In the genomic region with DNA sequence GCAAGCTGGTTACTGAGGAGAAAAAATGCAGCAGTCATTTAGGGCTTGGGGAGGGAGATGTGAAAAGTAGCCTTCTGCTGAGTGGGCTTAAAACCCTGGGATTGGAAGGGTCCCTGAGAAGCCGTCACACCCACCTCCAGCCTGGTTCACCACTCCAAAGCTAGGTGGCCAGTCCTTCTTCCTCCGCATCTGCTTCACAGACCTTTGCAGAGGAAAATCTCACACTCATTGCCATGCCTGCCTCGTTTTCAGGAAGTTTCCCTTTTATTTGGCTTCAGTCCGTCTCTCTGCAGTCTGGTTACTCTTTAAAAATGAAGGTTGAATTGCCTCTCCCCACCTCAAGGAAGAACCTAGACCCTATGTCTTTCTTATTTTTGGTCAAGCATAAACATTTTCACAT, we compare ENCODE assay signal across 2 cellular contexts.
A peak's percentile ranks its signal among the peaks of the same experiment; 100 is the strongest.
TF ChIP-seq lines count a peak whose summit lies in the region.

No MANE protein-coding gene starts in this region.

TF ChIP-seq in HepG2, 621 proteins besides CTCF, POLR2A, EP300 and RAD21:
- TF ChIP-seq, protein P1, sequence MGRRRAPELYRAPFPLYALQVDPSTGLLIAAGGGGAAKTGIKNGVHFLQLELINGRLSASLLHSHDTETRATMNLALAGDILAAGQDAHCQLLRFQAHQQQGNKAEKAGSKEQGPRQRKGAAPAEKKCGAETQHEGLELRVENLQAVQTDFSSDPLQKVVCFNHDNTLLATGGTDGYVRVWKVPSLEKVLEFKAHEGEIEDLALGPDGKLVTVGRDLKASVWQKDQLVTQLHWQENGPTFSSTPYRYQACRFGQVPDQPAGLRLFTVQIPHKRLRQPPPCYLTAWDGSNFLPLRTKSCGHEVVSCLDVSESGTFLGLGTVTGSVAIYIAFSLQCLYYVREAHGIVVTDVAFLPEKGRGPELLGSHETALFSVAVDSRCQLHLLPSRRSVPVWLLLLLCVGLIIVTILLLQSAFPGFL (CRISPR knock-in tag; IDR thresholded peaks at IDR 0.05) = no peak
- TF ChIP-seq ISX (CRISPR knock-in tag; conservative IDR thresholded peaks at IDR 0.05) (no peak), MAFK (conservative IDR thresholded peaks at IDR 0.05 in 1 of 2, IDR thresholded peaks at IDR 0.05 in 1 of 2; ENCODE audit: low read length in 2 of 2) (peak in 1 of 2 experiments; percentile 30; a peak in 1 of 4 replicates)
- TF ChIP-seq, protein P2, sequence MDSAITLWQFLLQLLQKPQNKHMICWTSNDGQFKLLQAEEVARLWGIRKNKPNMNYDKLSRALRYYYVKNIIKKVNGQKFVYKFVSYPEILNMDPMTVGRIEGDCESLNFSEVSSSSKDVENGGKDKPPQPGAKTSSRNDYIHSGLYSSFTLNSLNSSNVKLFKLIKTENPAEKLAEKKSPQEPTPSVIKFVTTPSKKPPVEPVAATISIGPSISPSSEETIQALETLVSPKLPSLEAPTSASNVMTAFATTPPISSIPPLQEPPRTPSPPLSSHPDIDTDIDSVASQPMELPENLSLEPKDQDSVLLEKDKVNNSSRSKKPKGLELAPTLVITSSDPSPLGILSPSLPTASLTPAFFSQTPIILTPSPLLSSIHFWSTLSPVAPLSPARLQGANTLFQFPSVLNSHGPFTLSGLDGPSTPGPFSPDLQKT (CRISPR knock-in tag; IDR thresholded peaks at IDR 0.05; ENCODE audit: borderline replicate concordance) = no peak
- TF ChIP-seq, protein P3, sequence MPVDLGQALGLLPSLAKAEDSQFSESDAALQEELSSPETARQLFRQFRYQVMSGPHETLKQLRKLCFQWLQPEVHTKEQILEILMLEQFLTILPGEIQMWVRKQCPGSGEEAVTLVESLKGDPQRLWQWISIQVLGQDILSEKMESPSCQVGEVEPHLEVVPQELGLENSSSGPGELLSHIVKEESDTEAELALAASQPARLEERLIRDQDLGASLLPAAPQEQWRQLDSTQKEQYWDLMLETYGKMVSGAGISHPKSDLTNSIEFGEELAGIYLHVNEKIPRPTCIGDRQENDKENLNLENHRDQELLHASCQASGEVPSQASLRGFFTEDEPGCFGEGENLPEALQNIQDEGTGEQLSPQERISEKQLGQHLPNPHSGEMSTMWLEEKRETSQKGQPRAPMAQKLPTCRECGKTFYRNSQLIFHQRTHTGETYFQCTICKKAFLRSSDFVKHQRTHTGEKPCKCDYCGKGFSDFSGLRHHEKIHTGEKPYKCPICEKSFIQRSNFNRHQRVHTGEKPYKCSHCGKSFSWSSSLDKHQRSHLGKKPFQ (CRISPR knock-in tag; IDR thresholded peaks at IDR 0.05; ENCODE audit: insufficient replicate concordance) = no peak
TF ChIP-seq in HepG2: peak in this region for 1.

TF ChIP-seq in SK-N-SH, 30 proteins besides CTCF, POLR2A, EP300 and RAD21:
- no peak for TF ChIP-seq RXRA (IDR thresholded peaks at IDR 0.05; ENCODE audit: borderline replicate concordance, low read depth)
